ENCODE assay signal across 20 cellular contexts in genomic region chr11:68159161-68159560, GRCh38. TPM values are rescaled to one million over a fixed set of nuclear protein-coding genes. Genes with fewer than 3 reads are reported as not detected.
DNase-seq lines count a peak whose midpoint lies in the region; ATAC-seq and TF ChIP-seq lines count a peak whose summit lies in the region.
"Had no signal": no experiment of that assay in that cellular context is flagged by ENCODE, and none has a peak within 500 bp of the region (broad histone marks: within the 10 kb centered on the region; RNA-seq: fewer than 3 reads in every experiment).

No MANE protein-coding gene starts in this region.

- no peaks in the 10 kb centered on the region for H3K9me3 ChIP-seq in thyroid gland
- H3K9me3 ChIP-seq: BE2C; BLaER1 treated with 17β-estradiol and CSF1 and Interleukin-3, amounts not matched to agents 10 nM and 100 nM had no signal

- WGBS in thyroid gland, 2 donors, result 91 to 92% methylated on average over 9 of the region's 9 CpGs

- no peak for ATAC-seq in activated T-cell treated with anti-CD3 and anti-CD28 coated beads, Interleukin-2, amount 50 U/mL, for 72 hours (replicated peaks in 1 of 2)
- no peak for ATAC-seq in GM18868 (IDR thresholded peaks at IDR 0.05; ENCODE audit: unreplicated experiment)
- ATAC-seq: GM12878, HCT116 had no signal

- H3K36me3 ChIP-seq in thyroid gland, result peaks cover 0 to 5% of the 10 kb centered on the region in 2 donors

- no peaks in the 10 kb centered on the region for H3K27me3 ChIP-seq in thyroid gland
- H3K27me3 ChIP-seq: BE2C; BLaER1 treated with 17β-estradiol and CSF1 and Interleukin-3, amounts not matched to agents 10 nM and 100 nM had no signal

- H3K9me3 Mint-ChIP-seq in activated T-cell treated with anti-CD3 and anti-CD28 coated beads, Interleukin-2, amount 50 U/mL, for 72 hours, result no peaks in the 10 kb centered on the region
- H3K9me3 Mint-ChIP-seq in activated T-cell treated with anti-CD3 and anti-CD28 coated beads, Interleukin-2, amount 50 U/mL, for 24 hours, result no peaks in the 10 kb centered on the region
- no peaks in the 10 kb centered on the region for H3K9me3 Mint-ChIP-seq in nephron
- no peaks in the 10 kb centered on the region for H3K9me3 Mint-ChIP-seq in activated CD4-positive, alpha-beta T cell treated with anti-CD3 and anti-CD28 coated beads, Interleukin-2, amount 10 ng/mL, durations not matched to agents 7 days and 5 days
- H3K9me3 Mint-ChIP-seq: CD14-positive monocyte; CD4-positive, alpha-beta T cell; CD8-positive, alpha-beta memory T cell; H9 had no signal

- peak overlapping the region; percentile 12 for H3K27ac Mint-ChIP-seq in activated T-cell treated with anti-CD3 and anti-CD28 coated beads, Interleukin-2, amount 50 U/mL, for 72 hours
- no peak overlapping the region for H3K27ac Mint-ChIP-seq in activated T-cell treated with anti-CD3 and anti-CD28 coated beads, Interleukin-2, amount 50 U/mL, for 24 hours
- peak overlapping the region; percentile 34 to 76 (median 63) for H3K27ac Mint-ChIP-seq in nephron
- no peak overlapping the region for H3K27ac Mint-ChIP-seq in activated CD4-positive, alpha-beta T cell treated with anti-CD3 and anti-CD28 coated beads, Interleukin-2, amount 10 ng/mL, durations not matched to agents 7 days and 5 days
- H3K27ac Mint-ChIP-seq: CD4-positive, alpha-beta T cell had no signal

- POLR2A ChIA-PET in activated CD4-positive, alpha-beta T cell treated with anti-CD3 and anti-CD28 coated beads, Interleukin-2, amount 10 ng/mL, durations not matched to agents 7 days and 5 days (lab: Charles Lee), result no interaction called here

- CTCF ChIA-PET in activated CD4-positive, alpha-beta T cell treated with anti-CD3 and anti-CD28 coated beads, Interleukin-2, amount 10 ng/mL, durations not matched to agents 7 days and 5 days (lab: Charles Lee), result interaction anchor here (1.2 kb wide), 1 partner anchor 19 kb away, joined by 4 read pairs; no protein-coding TSS in a partner anchor

- H3K4me1 ChIP-seq in thyroid gland, result peaks cover 21 to 36% of the 10 kb centered on the region in 2 donors
- H3K4me1 ChIP-seq: BE2C; BLaER1 treated with 17β-estradiol and CSF1 and Interleukin-3, amounts not matched to agents 10 nM and 100 nM had no signal

- DNase-seq in activated T-cell treated with anti-CD3 and anti-CD28 coated beads, Interleukin-2, amount 50 U/mL, for 72 hours, result no peak
- no peak for DNase-seq in activated T-cell treated with anti-CD3 and anti-CD28 coated beads, Interleukin-2, amount 50 U/mL, for 24 hours
- no peak for DNase-seq in thyroid gland
- DNase-seq in activated CD4-positive, alpha-beta T cell treated with anti-CD3 and anti-CD28 coated beads, Interleukin-2, amount 10 ng/mL, durations not matched to agents 7 days and 5 days, result no peak
- DNase-seq: BE2C; CD4-positive, alpha-beta T cell; CD8-positive, alpha-beta memory T cell; DMS 273 treated with DMSO at 0.1 percent for 48 hours; DMS79; EL; GDM1; GM23248; H9 had no signal

- no peaks in the 10 kb centered on the region for H3K27me3 Mint-ChIP-seq in activated T-cell treated with anti-CD3 and anti-CD28 coated beads, Interleukin-2, amount 50 U/mL, for 72 hours (ENCODE audit: low read depth)
- H3K27me3 Mint-ChIP-seq in activated T-cell treated with anti-CD3 and anti-CD28 coated beads, Interleukin-2, amount 50 U/mL, for 24 hours, result no peaks in the 10 kb centered on the region
- no peaks in the 10 kb centered on the region for H3K27me3 Mint-ChIP-seq in nephron (ENCODE audit: low read depth)
- H3K27me3 Mint-ChIP-seq in activated CD4-positive, alpha-beta T cell treated with anti-CD3 and anti-CD28 coated beads, Interleukin-2, amount 10 ng/mL, durations not matched to agents 7 days and 5 days, result no peaks in the 10 kb centered on the region
- H3K27me3 Mint-ChIP-seq: CD4-positive, alpha-beta T cell; CD8-positive, alpha-beta memory T cell had no signal

- no peak overlapping the region for H3K4me3 ChIP-seq in thyroid gland (replicated peaks in 1 of 3)
- H3K4me3 ChIP-seq: BLaER1 treated with 17β-estradiol and CSF1 and Interleukin-3, amounts not matched to agents 10 nM and 100 nM; GM12878; GM23248 had no signal

- H3K36me3 Mint-ChIP-seq in activated T-cell treated with anti-CD3 and anti-CD28 coated beads, Interleukin-2, amount 50 U/mL, for 72 hours (ENCODE audit: insufficient read depth in 2 of 2), result peaks cover 0 to 2% of the 10 kb centered on the region in 2 donors
- H3K36me3 Mint-ChIP-seq in activated T-cell treated with anti-CD3 and anti-CD28 coated beads, Interleukin-2, amount 50 U/mL, for 24 hours (ENCODE audit: low read depth), result peaks cover 32% of the 10 kb centered on the region
- peaks cover 70% of the 10 kb centered on the region for H3K36me3 Mint-ChIP-seq in nephron (ENCODE audit: low read depth)
- peaks cover 2% of the 10 kb centered on the region for H3K36me3 Mint-ChIP-seq in activated CD4-positive, alpha-beta T cell treated with anti-CD3 and anti-CD28 coated beads, Interleukin-2, amount 10 ng/mL, durations not matched to agents 7 days and 5 days (ENCODE audit: low read depth)

- TF ChIP-seq POLR2A in thyroid gland (IDR thresholded peaks at IDR 0.05), result no peak

- no peak overlapping the region for H3K4me3 Mint-ChIP-seq in activated T-cell treated with anti-CD3 and anti-CD28 coated beads, Interleukin-2, amount 50 U/mL, for 72 hours
- no peak overlapping the region for H3K4me3 Mint-ChIP-seq in activated T-cell treated with anti-CD3 and anti-CD28 coated beads, Interleukin-2, amount 50 U/mL, for 24 hours
- no peak overlapping the region for H3K4me3 Mint-ChIP-seq in nephron
- no peak overlapping the region for H3K4me3 Mint-ChIP-seq in activated CD4-positive, alpha-beta T cell treated with anti-CD3 and anti-CD28 coated beads, Interleukin-2, amount 10 ng/mL, durations not matched to agents 7 days and 5 days
- H3K4me3 Mint-ChIP-seq: CD14-positive monocyte; CD4-positive, alpha-beta T cell; CD8-positive, alpha-beta memory T cell; H9 had no signal

- peak overlapping the region; percentile 78 to 90 (median 88) for H3K27ac ChIP-seq in thyroid gland
- H3K27ac ChIP-seq: 22Rv1; BLaER1 treated with 17β-estradiol and CSF1 and Interleukin-3, amounts not matched to agents 10 nM and 100 nM; GM23248 had no signal

- TF ChIP-seq CTCF in nephron (IDR thresholded peaks at IDR 0.05; ENCODE audit: unreplicated experiment in 3 of 3) (no peak), thyroid gland (IDR thresholded peaks at IDR 0.05) (no peak)

- intact Hi-C loops in thyroid gland (cut with DNase I), result no loop called here

- H3K4me1 Mint-ChIP-seq in activated T-cell treated with anti-CD3 and anti-CD28 coated beads, Interleukin-2, amount 50 U/mL, for 72 hours (ENCODE audit: low read depth), result no peaks in the 10 kb centered on the region
- no peaks in the 10 kb centered on the region for H3K4me1 Mint-ChIP-seq in activated T-cell treated with anti-CD3 and anti-CD28 coated beads, Interleukin-2, amount 50 U/mL, for 24 hours (ENCODE audit: low read depth)
- peaks cover 6% of the 10 kb centered on the region for H3K4me1 Mint-ChIP-seq in nephron
- H3K4me1 Mint-ChIP-seq in activated CD4-positive, alpha-beta T cell treated with anti-CD3 and anti-CD28 coated beads, Interleukin-2, amount 10 ng/mL, durations not matched to agents 7 days and 5 days, result no peaks in the 10 kb centered on the region
- H3K4me1 Mint-ChIP-seq: CD14-positive monocyte had no signal

RNA-seq across cellular contexts. Expression of gene CHKA, which starts 38.0 kb away (rescaled TPM):
- 10 to 100 TPM; 11.6 to 16.7 TPM for total RNA-seq in activated T-cell treated with anti-CD3 and anti-CD28 coated beads, Interleukin-2, amount 50 U/mL, for 72 hours
- 100 to 1,000 TPM in 1 of 4 donors, 10 to 100 TPM in 3; 86.8 to 106 (median 93.1) TPM for total RNA-seq in thyroid gland
- total RNA-seq in activated CD4-positive, alpha-beta T cell treated with anti-CD3 and anti-CD28 coated beads, Interleukin-2, amount 10 ng/mL, durations not matched to agents 7 days and 5 days, result 1 to 10 TPM; 4.5 to 6.3 TPM

RNA-seq across cellular contexts. Expression of gene KMT5B, which starts 53.9 kb away (rescaled TPM):
- 10 to 100 TPM; 26.9 to 34.1 TPM for total RNA-seq in activated T-cell treated with anti-CD3 and anti-CD28 coated beads, Interleukin-2, amount 50 U/mL, for 72 hours
- 10 to 100 TPM; 57.4 to 84.2 (median 67.4) TPM for total RNA-seq in thyroid gland
- 10 to 100 TPM; 28.1 to 28.5 TPM for total RNA-seq in activated CD4-positive, alpha-beta T cell treated with anti-CD3 and anti-CD28 coated beads, Interleukin-2, amount 10 ng/mL, durations not matched to agents 7 days and 5 days

Comparison
In these comparisons a context has a peak if more than half of its experiments do, and no peak if none do; other contexts are left out.
1. H3K27ac Mint-ChIP-seq: peak in activated T-cell treated with anti-CD3 and anti-CD28 coated beads, Interleukin-2, amount 50 U/mL, for 72 hours (single experiment) and nephron (3 of 3); none in activated T-cell treated with anti-CD3 and anti-CD28 coated beads, Interleukin-2, amount 50 U/mL, for 24 hours (single experiment) and activated CD4-positive, alpha-beta T cell treated with anti-CD3 and anti-CD28 coated beads, Interleukin-2, amount 10 ng/mL, durations not matched to agents 7 days and 5 days (single experiment).
2. RNA of gene CHKA, which starts 38.0 kb away (total RNA-seq): 86.8 to 106 TPM in thyroid gland; 11.6 to 16.7 TPM in activated T-cell treated with anti-CD3 and anti-CD28 coated beads, Interleukin-2, amount 50 U/mL, for 72 hours and 4.5 to 6.3 TPM in activated CD4-positive, alpha-beta T cell treated with anti-CD3 and anti-CD28 coated beads, Interleukin-2, amount 10 ng/mL, durations not matched to agents 7 days and 5 days; every median in the first group is over 4 times any median in the second.